ENCODE assay signal across 9 cellular contexts in genomic region chr10:62093863-62094291, GRCh38.
DNase-seq lines count a peak whose midpoint lies in the region; ATAC-seq and TF ChIP-seq lines count a peak whose summit lies in the region.
"Had no signal": no experiment of that assay in that cellular context is flagged by ENCODE, and none has a peak within 500 bp of the region (broad histone marks: within the 10 kb centered on the region; RNA-seq: fewer than 3 reads in every experiment).

No MANE protein-coding gene starts in this region.

- TF ChIP-seq EP300 in sigmoid colon (IDR thresholded peaks at IDR 0.05) = no peak

- TF ChIP-seq CTCF in sigmoid colon (IDR thresholded peaks at IDR 0.05) (no peak), CD14-positive monocyte (IDR thresholded peaks at IDR 0.05) (no peak)

- ATAC-seq in Right ventricle myocardium superior (ENCODE audit: poor library complexity) (peak; percentile 18), HG02981 (IDR thresholded peaks at IDR 0.05; ENCODE audit: unreplicated experiment) (no peak), HG02870 (IDR thresholded peaks at IDR 0.05; ENCODE audit: unreplicated experiment) (no peak)

- peak; percentile 76 for DNase-seq in ELR (ENCODE audit: low read depth)
- peak; percentile 74 for DNase-seq in SW480 (ENCODE audit: low spot score)
- DNase-seq in Right ventricle myocardium superior = no peak
- no peak for DNase-seq in sigmoid colon
- DNase-seq in COR-L47 (lab: John Stamatoyannopoulos, UW) = no peak
- no peak for DNase-seq in CD14-positive monocyte (ENCODE audit: low spot score)
- DNase-seq: activated CD8-positive, alpha-beta memory T cell treated with anti-CD3 and anti-CD28 coated beads for 24 hours had no signal

- H3K27me3 Mint-ChIP-seq in CD14-positive monocyte (ENCODE audit: low read depth in 3 of 3) = no peaks in the 10 kb centered on the region

- H3K27ac ChIP-seq in sigmoid colon = peak overlapping the region; percentile 38 to 77 (median 57)

- H3K27me3 ChIP-seq in sigmoid colon = no peaks in the 10 kb centered on the region

- TF ChIP-seq POLR2A in sigmoid colon (IDR thresholded peaks at IDR 0.05) = no peak

- peaks cover 18 to 44% (median 26%) of the 10 kb centered on the region in 4 donors for H3K36me3 ChIP-seq in sigmoid colon

- H3K36me3 Mint-ChIP-seq in CD14-positive monocyte = peaks cover 43 to 48% of the 10 kb centered on the region in 2 donors

- peaks cover 0 to 4% (median 0%) of the 10 kb centered on the region in 7 donors for H3K9me3 Mint-ChIP-seq in CD14-positive monocyte

- H3K27ac Mint-ChIP-seq in CD14-positive monocyte = no peak overlapping the region

- H3K4me3 Mint-ChIP-seq in CD14-positive monocyte = no peak overlapping the region

- H3K4me1 ChIP-seq in sigmoid colon = peaks cover 0 to 51% (median 47%) of the 10 kb centered on the region in 4 donors

- intact Hi-C loops in Right ventricle myocardium superior (cut with DNase I) (loop anchor here (5.0 kb wide), 1 partner anchor 47 kb away; no protein-coding TSS in a partner anchor), sigmoid colon (cut with DNase I) (no loop called here), CD14-positive monocyte (cut with micrococcal nuclease) (no loop called here)

- H3K9me3 ChIP-seq in sigmoid colon = no peaks in the 10 kb centered on the region

- H3K4me1 Mint-ChIP-seq in CD14-positive monocyte = peaks cover 8% of the 10 kb centered on the region

- no peak overlapping the region for H3K4me3 ChIP-seq in sigmoid colon

- 13 to 57% methylated on average over 4 of the region's 4 CpGs for WGBS in sigmoid colon, 2 donors

Comparison
In these comparisons a context has a peak if more than half of its experiments do, and no peak if none do; other contexts are left out.
1. DNase-seq: peak in ELR (single experiment) and SW480 (single experiment); none in Right ventricle myocardium superior (single experiment), sigmoid colon (single experiment), COR-L47 (single experiment) and CD14-positive monocyte (single experiment).